Comparison of ENCODE assay signal across 1 cellular context in genomic region chr17:38853292-38854219, GRCh38.
A peak's percentile ranks its signal among the peaks of the same experiment; 100 is the strongest.
TF ChIP-seq lines count a peak whose summit lies in the region.

RPL23 (minus strand) TSS chr17:38853721; CDS start chr17:38853710, 11 bp downstream.

TF ChIP-seq in HepG2, 621 proteins besides CTCF, POLR2A, EP300 and RAD21 (continued from another document and continues in another):
- TF ChIP-seq ZNF574 (CRISPR knock-in tag; IDR thresholded peaks at IDR 0.05), result peak; percentile 95
- peak; percentile 100 for TF ChIP-seq YEATS4 (CRISPR knock-in tag; IDR thresholded peaks at IDR 0.05; ENCODE audit: borderline replicate concordance)
- TF ChIP-seq IKZF1 (IDR thresholded peaks at IDR 0.05), result no peak
- no peak for TF ChIP-seq NFIB (CRISPR knock-in tag; IDR thresholded peaks at IDR 0.05; ENCODE audit: borderline replicate concordance)
- TF ChIP-seq ZNF263 (CRISPR knock-in tag; IDR thresholded peaks at IDR 0.05), result peak; percentile 68
- peak; percentile 99 for TF ChIP-seq POLR2G (IDR thresholded peaks at IDR 0.05; ENCODE audit: low read depth, low read length)
- TF ChIP-seq ZKSCAN8 (CRISPR knock-in tag; IDR thresholded peaks at IDR 0.05; ENCODE audit: borderline replicate concordance), result peak; percentile 96
- TF ChIP-seq ZNF691 (CRISPR knock-in tag; IDR thresholded peaks at IDR 0.05; ENCODE audit: borderline replicate concordance, low read depth), result no peak
- peak; percentile 55; the same call in 1 of the 2 replicates for TF ChIP-seq RCOR2 (CRISPR knock-in tag; IDR thresholded peaks at IDR 0.05)
- peak; percentile 99 for TF ChIP-seq ARID2 (CRISPR knock-in tag; IDR thresholded peaks at IDR 0.05; ENCODE audit: borderline replicate concordance)
- TF ChIP-seq TMF1 (CRISPR knock-in tag; IDR thresholded peaks at IDR 0.05; ENCODE audit: low read depth), result peak; percentile 95
- peak; percentile 97 for TF ChIP-seq ZNF225 (CRISPR knock-in tag; IDR thresholded peaks at IDR 0.05)
- peak; percentile 93; the same call in 1 of the 2 replicates for TF ChIP-seq BRF2 (CRISPR knock-in tag; IDR thresholded peaks at IDR 0.05)
- TF ChIP-seq SP4 (CRISPR knock-in tag; IDR thresholded peaks at IDR 0.05), result peak; percentile 92
- TF ChIP-seq ZNF552 (CRISPR knock-in tag; IDR thresholded peaks at IDR 0.05; ENCODE audit: borderline replicate concordance), result peak; percentile 24; the same call in 1 of the 2 replicates
- no peak; the same call in 1 of the 2 replicates for TF ChIP-seq ZNF740 (CRISPR knock-in tag; IDR thresholded peaks at IDR 0.05)
- TF ChIP-seq TBX3 (IDR thresholded peaks at IDR 0.05; ENCODE audit: borderline replicate concordance), result peak; percentile 67; the same call in 1 of the 2 replicates
- peak; percentile 97 for TF ChIP-seq ARNTL (CRISPR knock-in tag; IDR thresholded peaks at IDR 0.05)
- 0 out of 2 replicates have a peak, but pooled peaks have one; percentile 61 for TF ChIP-seq HIC2 (CRISPR knock-in tag; IDR thresholded peaks at IDR 0.05; ENCODE audit: low read depth)
- peak; percentile 33; the same call in 1 of the 2 replicates for TF ChIP-seq FOXP1 (IDR thresholded peaks at IDR 0.05)
- peak; percentile 66 for TF ChIP-seq FOXP1 (CRISPR knock-in tag; IDR thresholded peaks at IDR 0.05)
- peak; percentile 96 for TF ChIP-seq PHF8 (CRISPR knock-in tag; IDR thresholded peaks at IDR 0.05)
- TF ChIP-seq HDAC1 (CRISPR knock-in tag; IDR thresholded peaks at IDR 0.05), result peak; percentile 92
- no peak for TF ChIP-seq CENPBD1 (CRISPR knock-in tag; IDR thresholded peaks at IDR 0.05; ENCODE audit: borderline replicate concordance, low read depth)
- TF ChIP-seq EEA1 (CRISPR knock-in tag; IDR thresholded peaks at IDR 0.05; ENCODE audit: borderline replicate concordance), result no peak; the same call in 1 of the 2 replicates
- TF ChIP-seq CCAR2 (optimal IDR thresholded peaks at IDR 0.05; ENCODE audit: low read depth, low read length), result no peak
- TF ChIP-seq SNAPC4 (CRISPR knock-in tag; IDR thresholded peaks at IDR 0.05), result no peak
- TF ChIP-seq HMGXB4 (CRISPR knock-in tag; IDR thresholded peaks at IDR 0.05; ENCODE audit: borderline replicate concordance in 1 of 2, low read depth in 1 of 2), result peak; percentile 90 to 93; a peak in 3 of 4 replicates
- peak; percentile 34; the same call in 1 of the 2 replicates for TF ChIP-seq GZF1 (CRISPR knock-in tag; IDR thresholded peaks at IDR 0.05)
- TF ChIP-seq HES4 (CRISPR knock-in tag; IDR thresholded peaks at IDR 0.05; ENCODE audit: borderline replicate concordance), result peak; percentile 23; the same call in 1 of the 2 replicates
- peak; percentile 99 for TF ChIP-seq ZBTB21 (CRISPR knock-in tag; IDR thresholded peaks at IDR 0.05)
- TF ChIP-seq MATR3 (CRISPR knock-in tag; IDR thresholded peaks at IDR 0.05), result no peak
- TF ChIP-seq ZBTB26 (CRISPR knock-in tag; IDR thresholded peaks at IDR 0.05; ENCODE audit: borderline replicate concordance), result peak; percentile 81
- TF ChIP-seq ZMYM4 (CRISPR knock-in tag; IDR thresholded peaks at IDR 0.05), result peak; percentile 89
- TF ChIP-seq SRSF1 (optimal IDR thresholded peaks at IDR 0.05; ENCODE audit: low read depth, low read length), result peak; percentile 77
- peak; percentile 72; the same call in 1 of the 2 replicates for TF ChIP-seq ZNF280D (CRISPR knock-in tag; IDR thresholded peaks at IDR 0.05)
- TF ChIP-seq KLF9 (CRISPR knock-in tag; IDR thresholded peaks at IDR 0.05; ENCODE audit: low read depth), result peak; percentile 98
- TF ChIP-seq ZNF34 (CRISPR knock-in tag; IDR thresholded peaks at IDR 0.05; ENCODE audit: borderline replicate concordance), result peak; percentile 97
- no peak; the same call in 1 of the 2 replicates for TF ChIP-seq HIVEP1 (CRISPR knock-in tag; IDR thresholded peaks at IDR 0.05)
- peak; percentile 94 for TF ChIP-seq ZSCAN30 (CRISPR knock-in tag; IDR thresholded peaks at IDR 0.05)
- TF ChIP-seq HOXA7 (CRISPR knock-in tag; IDR thresholded peaks at IDR 0.05), result no peak
- TF ChIP-seq ZNF7 (CRISPR knock-in tag; IDR thresholded peaks at IDR 0.05), result 0 out of 2 replicates have a peak, but pooled peaks have one; percentile 7
- peak; percentile 86; the same call in 1 of the 2 replicates for TF ChIP-seq FOXJ3 (CRISPR knock-in tag; IDR thresholded peaks at IDR 0.05; ENCODE audit: borderline replicate concordance)
- TF ChIP-seq FOXA1 (IDR thresholded peaks at IDR 0.05), result no peak
- TF ChIP-seq FOXA1 (CRISPR knock-in tag; IDR thresholded peaks at IDR 0.05), result peak; percentile 32; the same call in 1 of the 2 replicates
- peak; percentile 72 for TF ChIP-seq ZBTB38 (CRISPR knock-in tag; IDR thresholded peaks at IDR 0.05)
- TF ChIP-seq ZNF746 (CRISPR knock-in tag; IDR thresholded peaks at IDR 0.05), result peak; percentile 92; the same call in 1 of the 2 replicates
